ENCODE assay signal across 1 cellular context in the genomic region with DNA sequence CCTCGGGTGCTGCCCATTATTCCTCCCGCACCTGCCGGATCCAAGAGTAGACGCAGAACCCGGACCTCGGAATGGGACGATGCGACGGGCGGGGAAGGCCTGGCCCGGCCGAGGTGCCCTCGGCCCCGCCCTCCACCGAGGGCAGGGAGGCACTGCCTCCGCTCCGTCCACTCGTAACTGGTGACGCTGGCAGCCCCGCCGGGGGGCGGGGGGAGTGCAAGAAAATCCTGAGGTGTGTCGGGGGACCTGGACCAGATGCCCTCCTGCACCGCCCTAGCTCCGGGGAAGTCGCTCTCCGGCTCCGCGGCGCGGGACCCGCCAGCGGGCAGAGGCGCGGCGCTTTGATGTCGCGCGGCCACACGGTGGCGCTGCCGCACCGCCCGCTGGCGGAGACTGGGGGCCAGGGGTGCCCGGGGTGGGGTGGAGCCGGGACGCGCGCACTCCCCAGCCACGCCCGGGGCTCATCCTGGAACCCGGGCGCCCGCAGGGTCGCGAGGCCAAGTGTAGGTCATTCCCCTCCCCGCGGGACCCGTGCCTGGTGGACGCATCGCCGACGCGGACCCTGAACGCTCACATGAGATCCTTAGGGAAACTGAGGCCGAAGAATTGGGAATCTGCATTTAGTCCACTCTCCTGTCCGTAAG.
A peak's percentile ranks its signal among the peaks of the same experiment; 100 is the strongest.
TF ChIP-seq lines count a peak whose summit lies in the region.

No MANE protein-coding gene starts in this region.

TF ChIP-seq in HepG2, 621 proteins besides CTCF, POLR2A, EP300 and RAD21 (continued from another document and continues in another):
- TF ChIP-seq, protein P1, sequence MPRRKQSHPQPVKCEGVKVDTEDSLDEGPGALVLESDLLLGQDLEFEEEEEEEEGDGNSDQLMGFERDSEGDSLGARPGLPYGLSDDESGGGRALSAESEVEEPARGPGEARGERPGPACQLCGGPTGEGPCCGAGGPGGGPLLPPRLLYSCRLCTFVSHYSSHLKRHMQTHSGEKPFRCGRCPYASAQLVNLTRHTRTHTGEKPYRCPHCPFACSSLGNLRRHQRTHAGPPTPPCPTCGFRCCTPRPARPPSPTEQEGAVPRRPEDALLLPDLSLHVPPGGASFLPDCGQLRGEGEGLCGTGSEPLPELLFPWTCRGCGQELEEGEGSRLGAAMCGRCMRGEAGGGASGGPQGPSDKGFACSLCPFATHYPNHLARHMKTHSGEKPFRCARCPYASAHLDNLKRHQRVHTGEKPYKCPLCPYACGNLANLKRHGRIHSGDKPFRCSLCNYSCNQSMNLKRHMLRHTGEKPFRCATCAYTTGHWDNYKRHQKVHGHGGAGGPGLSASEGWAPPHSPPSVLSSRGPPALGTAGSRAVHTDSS (CRISPR knock-in tag; conservative IDR thresholded peaks at IDR 0.05) = no peak
- TF ChIP-seq ATM (IDR thresholded peaks at IDR 0.05; ENCODE audit: borderline replicate concordance) (no peak), ZNF616 (CRISPR knock-in tag; IDR thresholded peaks at IDR 0.05; ENCODE audit: low read depth) (no peak), NR0B2 (CRISPR knock-in tag; IDR thresholded peaks at IDR 0.05) (peak; percentile 87), NFE2L1 (CRISPR knock-in tag; IDR thresholded peaks at IDR 0.05; ENCODE audit: borderline replicate concordance) (no peak), SP4 (CRISPR knock-in tag; IDR thresholded peaks at IDR 0.05) (0 out of 2 replicates have a peak, but pooled peaks have one; percentile 40), ZNF556 (CRISPR knock-in tag; IDR thresholded peaks at IDR 0.05; ENCODE audit: borderline replicate concordance) (peak; percentile 96), ZNF777 (CRISPR knock-in tag; IDR thresholded peaks at IDR 0.05) (peak; percentile 89; the same call in 1 of the 2 replicates), ZSCAN29 (CRISPR knock-in tag; conservative IDR thresholded peaks at IDR 0.05) (no peak), NONO (IDR thresholded peaks at IDR 0.05) (no peak), NONO (CRISPR knock-in tag; conservative IDR thresholded peaks at IDR 0.05) (0 out of 2 replicates have a peak, but pooled peaks have one; percentile 62), ZZZ3 (CRISPR knock-in tag; IDR thresholded peaks at IDR 0.05; ENCODE audit: borderline replicate concordance) (no peak), NR2F6 (IDR thresholded peaks at IDR 0.05) (no peak), NR2F6 (CRISPR knock-in tag; IDR thresholded peaks at IDR 0.05) (no peak), SOX6 (IDR thresholded peaks at IDR 0.05) (no peak), SOX6 (CRISPR knock-in tag; IDR thresholded peaks at IDR 0.05) (peak; percentile 55), TMF1 (CRISPR knock-in tag; IDR thresholded peaks at IDR 0.05; ENCODE audit: low read depth) (no peak), HDAC6 (IDR thresholded peaks at IDR 0.05; ENCODE audit: low read depth, low read length) (no peak), ZNF879 (CRISPR knock-in tag; IDR thresholded peaks at IDR 0.05) (no peak), ARHGAP35 (CRISPR knock-in tag; IDR thresholded peaks at IDR 0.05; ENCODE audit: borderline replicate concordance) (no peak; the same call in 1 of the 2 replicates), KDM1A (CRISPR knock-in tag; IDR thresholded peaks at IDR 0.05) (no peak), FOSL1 (CRISPR knock-in tag; IDR thresholded peaks at IDR 0.05; ENCODE audit: borderline replicate concordance) (no peak), TEAD3 (CRISPR knock-in tag; optimal IDR thresholded peaks at IDR 0.05; ENCODE audit: borderline replicate concordance) (no peak), ZFP37 (CRISPR knock-in tag; IDR thresholded peaks at IDR 0.05; ENCODE audit: borderline replicate concordance) (peak; percentile 72; the same call in 1 of the 2 replicates), ISL2 (CRISPR knock-in tag; IDR thresholded peaks at IDR 0.05) (no peak), ZNF780A (CRISPR knock-in tag; IDR thresholded peaks at IDR 0.05) (no peak), ARID5B (CRISPR knock-in tag; IDR thresholded peaks at IDR 0.05) (no peak), GABPB1 (CRISPR knock-in tag; IDR thresholded peaks at IDR 0.05) (peak; percentile 68; the same call in 1 of the 2 replicates), ZFP82 (CRISPR knock-in tag; IDR thresholded peaks at IDR 0.05; ENCODE audit: borderline replicate concordance) (no peak), ZNF12 (CRISPR knock-in tag; IDR thresholded peaks at IDR 0.05) (no peak), ZBTB38 (CRISPR knock-in tag; IDR thresholded peaks at IDR 0.05) (peak; percentile 97), NAIF1 (CRISPR knock-in tag; IDR thresholded peaks at IDR 0.05; ENCODE audit: borderline replicate concordance) (no peak), HMGA1 (CRISPR knock-in tag; conservative IDR thresholded peaks at IDR 0.05) (no peak), ZNF713 (CRISPR knock-in tag; IDR thresholded peaks at IDR 0.05) (0 out of 2 replicates have a peak, but pooled peaks have one; percentile 13), HIC2 (CRISPR knock-in tag; IDR thresholded peaks at IDR 0.05; ENCODE audit: low read depth) (peak; percentile 21; the same call in 1 of the 2 replicates), KDM5A (IDR thresholded peaks at IDR 0.05; ENCODE audit: borderline replicate concordance, low read length) (no peak), NFYB (CRISPR knock-in tag; IDR thresholded peaks at IDR 0.05) (no peak; the same call in 1 of the 2 replicates), NKX3-1 (CRISPR knock-in tag; IDR thresholded peaks at IDR 0.05) (no peak)
- TF ChIP-seq, protein P2, sequence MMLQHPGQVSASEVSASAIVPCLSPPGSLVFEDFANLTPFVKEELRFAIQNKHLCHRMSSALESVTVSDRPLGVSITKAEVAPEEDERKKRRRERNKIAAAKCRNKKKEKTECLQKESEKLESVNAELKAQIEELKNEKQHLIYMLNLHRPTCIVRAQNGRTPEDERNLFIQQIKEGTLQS (CRISPR knock-in tag; IDR thresholded peaks at IDR 0.05) = no peak; the same call in 1 of the 2 replicates
- TF ChIP-seq, protein P3, sequence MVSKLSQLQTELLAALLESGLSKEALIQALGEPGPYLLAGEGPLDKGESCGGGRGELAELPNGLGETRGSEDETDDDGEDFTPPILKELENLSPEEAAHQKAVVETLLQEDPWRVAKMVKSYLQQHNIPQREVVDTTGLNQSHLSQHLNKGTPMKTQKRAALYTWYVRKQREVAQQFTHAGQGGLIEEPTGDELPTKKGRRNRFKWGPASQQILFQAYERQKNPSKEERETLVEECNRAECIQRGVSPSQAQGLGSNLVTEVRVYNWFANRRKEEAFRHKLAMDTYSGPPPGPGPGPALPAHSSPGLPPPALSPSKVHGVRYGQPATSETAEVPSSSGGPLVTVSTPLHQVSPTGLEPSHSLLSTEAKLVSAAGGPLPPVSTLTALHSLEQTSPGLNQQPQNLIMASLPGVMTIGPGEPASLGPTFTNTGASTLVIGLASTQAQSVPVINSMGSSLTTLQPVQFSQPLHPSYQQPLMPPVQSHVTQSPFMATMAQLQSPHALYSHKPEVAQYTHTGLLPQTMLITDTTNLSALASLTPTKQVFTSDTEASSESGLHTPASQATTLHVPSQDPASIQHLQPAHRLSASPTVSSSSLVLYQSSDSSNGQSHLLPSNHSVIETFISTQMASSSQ (IDR thresholded peaks at IDR 0.05; ENCODE audit: low read depth) = no peak
- TF ChIP-seq, protein P3 (CRISPR knock-in tag; IDR thresholded peaks at IDR 0.05; ENCODE audit: borderline replicate concordance) = no peak
- TF ChIP-seq, protein P4, sequence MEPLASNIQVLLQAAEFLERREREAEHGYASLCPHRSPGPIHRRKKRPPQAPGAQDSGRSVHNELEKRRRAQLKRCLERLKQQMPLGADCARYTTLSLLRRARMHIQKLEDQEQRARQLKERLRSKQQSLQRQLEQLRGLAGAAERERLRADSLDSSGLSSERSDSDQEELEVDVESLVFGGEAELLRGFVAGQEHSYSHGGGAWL (CRISPR knock-in tag; IDR thresholded peaks at IDR 0.05) = no peak; the same call in 1 of the 2 replicates
- TF ChIP-seq, protein P5, sequence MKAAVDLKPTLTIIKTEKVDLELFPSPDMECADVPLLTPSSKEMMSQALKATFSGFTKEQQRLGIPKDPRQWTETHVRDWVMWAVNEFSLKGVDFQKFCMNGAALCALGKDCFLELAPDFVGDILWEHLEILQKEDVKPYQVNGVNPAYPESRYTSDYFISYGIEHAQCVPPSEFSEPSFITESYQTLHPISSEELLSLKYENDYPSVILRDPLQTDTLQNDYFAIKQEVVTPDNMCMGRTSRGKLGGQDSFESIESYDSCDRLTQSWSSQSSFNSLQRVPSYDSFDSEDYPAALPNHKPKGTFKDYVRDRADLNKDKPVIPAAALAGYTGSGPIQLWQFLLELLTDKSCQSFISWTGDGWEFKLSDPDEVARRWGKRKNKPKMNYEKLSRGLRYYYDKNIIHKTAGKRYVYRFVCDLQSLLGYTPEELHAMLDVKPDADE (CRISPR knock-in tag; IDR thresholded peaks at IDR 0.05) = no peak
